In the genomic region with DNA sequence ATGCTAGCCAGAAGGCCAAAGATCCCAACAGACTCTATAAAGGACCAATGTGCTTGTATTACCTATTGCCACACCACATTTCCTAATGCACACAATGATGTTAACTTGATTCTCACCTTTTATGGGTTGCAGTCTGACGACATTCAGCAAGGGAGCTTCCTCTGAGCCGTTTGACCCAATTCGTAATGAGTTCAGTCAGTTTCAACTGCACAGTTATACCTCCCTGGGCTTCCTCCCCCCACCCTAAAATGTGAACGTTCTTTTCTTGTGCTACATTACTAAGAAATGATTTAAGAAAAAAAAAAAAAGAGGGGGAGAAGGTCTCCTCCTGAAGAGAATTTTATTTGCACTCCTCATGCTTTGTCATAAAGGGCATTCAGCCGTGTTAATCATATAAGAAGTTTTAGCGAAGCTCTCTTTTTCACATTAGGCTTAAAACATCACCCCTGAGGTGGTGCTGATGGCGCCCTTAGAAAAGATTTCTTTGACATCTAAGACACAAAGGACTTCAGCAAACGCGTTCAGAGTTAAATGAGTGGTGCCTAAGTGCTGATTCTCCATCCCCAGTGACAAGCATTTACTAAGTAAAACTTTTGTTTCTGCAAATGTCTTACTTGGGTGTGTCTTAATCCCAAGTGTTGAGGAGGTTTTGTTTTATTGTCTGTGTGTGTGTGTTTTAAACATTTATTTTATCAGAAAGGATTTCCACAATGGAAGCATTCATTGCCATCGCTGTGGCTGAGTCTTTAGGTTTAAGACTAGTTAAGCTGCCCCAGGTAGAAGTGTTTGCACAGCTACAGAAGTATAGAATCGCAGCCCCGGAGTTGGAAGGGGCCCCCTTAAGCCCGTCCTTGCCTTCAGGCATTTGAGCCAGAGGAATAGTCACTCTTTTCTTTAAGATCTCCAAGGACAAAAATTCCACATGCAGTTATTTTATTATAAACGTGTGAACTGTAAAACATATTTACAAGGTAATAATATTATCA, we compare ENCODE assay signal across 20 cellular contexts. TPM values are rescaled to one million over a fixed set of nuclear protein-coding genes. Genes with fewer than 3 reads are reported as not detected.
DNase-seq lines count a peak whose midpoint lies in the region; ATAC-seq and TF ChIP-seq lines count a peak whose summit lies in the region.
"Had no signal": no experiment of that assay in that cellular context is flagged by ENCODE, and none has a peak within 500 bp of the region (broad histone marks: within the 10 kb centered on the region; RNA-seq: fewer than 3 reads in every experiment).

No MANE protein-coding gene starts in this region.

- H3K36me3 ChIP-seq in HAP-1 (replicated peaks): no peaks in the 10 kb centered on the region
- H3K36me3 ChIP-seq in hepatocyte (replicated peaks; ENCODE audit: insufficient read depth, low read depth): no peaks in the 10 kb centered on the region
- H3K36me3 ChIP-seq in smooth muscle cell (ENCODE audit: low read depth): no peaks in the 10 kb centered on the region

- H3K9me3 ChIP-seq in HAP-1 (no peaks in the 10 kb centered on the region), hepatocyte (ENCODE audit: low read depth) (no peaks in the 10 kb centered on the region), smooth muscle cell (replicated peaks; ENCODE audit: low read depth) (no peaks in the 10 kb centered on the region)

- H3K4me2 ChIP-seq in hepatocyte: peak overlapping the region; percentile 46
- peak overlapping the region; percentile 44 for H3K4me2 ChIP-seq in smooth muscle cell

- TF ChIP-seq CTCF in NB4 (IDR thresholded peaks at IDR 0.05; ENCODE audit: low read depth, low read length) (no peak), hepatocyte (IDR thresholded peaks at IDR 0.05; ENCODE audit: poor library complexity) (no peak), smooth muscle cell (IDR thresholded peaks at IDR 0.05; ENCODE audit: borderline replicate concordance, insufficient read depth, poor library complexity, severe bottlenecking) (no peak)

- H3K27me3 ChIP-seq in HAP-1 (ENCODE audit: low read depth) (no peaks in the 10 kb centered on the region), hepatocyte (no peaks in the 10 kb centered on the region), smooth muscle cell (ENCODE audit: low read depth) (no peaks in the 10 kb centered on the region)

- H3K4me1 ChIP-seq in HAP-1 (peaks cover 68% of the 10 kb centered on the region), hepatocyte (ENCODE audit: insufficient read depth) (peaks cover 30% of the 10 kb centered on the region), smooth muscle cell (ENCODE audit: low read depth) (peaks cover 32% of the 10 kb centered on the region)

- H3K9ac ChIP-seq in smooth muscle cell (ENCODE audit: low read depth): no peak overlapping the region

- no peak overlapping the region for H2AFZ ChIP-seq in hepatocyte
- H2AFZ ChIP-seq in smooth muscle cell (ENCODE audit: low read depth): no peak overlapping the region

- no peaks in the 10 kb centered on the region for H3K9me2 ChIP-seq in hepatocyte (replicated peaks; ENCODE audit: insufficient read depth)

- no peaks in the 10 kb centered on the region for H3F3A ChIP-seq in smooth muscle cell (ENCODE audit: low read depth)

- TF ChIP-seq POLR2A in NB4 (IDR thresholded peaks at IDR 0.05; ENCODE audit: extremely low read depth, insufficient read length): no peak

- H3K27ac ChIP-seq in hepatocyte: peak overlapping the region; percentile 91
- peak overlapping the region; percentile 85 for H3K27ac ChIP-seq in smooth muscle cell (ENCODE audit: low read depth)

- H3K4me3 ChIP-seq in HAP-1 (no peak overlapping the region), NB4 (ENCODE audit: low read depth, low read length) (no peak overlapping the region), hepatocyte (no peak overlapping the region), smooth muscle cell (no peak overlapping the region)

- H3K79me2 ChIP-seq in hepatocyte: no peaks in the 10 kb centered on the region
- no peaks in the 10 kb centered on the region for H3K79me2 ChIP-seq in smooth muscle cell (ENCODE audit: low read depth)

- in situ Hi-C loops in HAP-1 (cut with MboI; ENCODE audit: low sequenced_read_pairs): no loop called here

- no peak for ATAC-seq in HG03571 (IDR thresholded peaks at IDR 0.05; ENCODE audit: unreplicated experiment)
- ATAC-seq: Panc1 had no signal

- H4K20me1 ChIP-seq in hepatocyte (ENCODE audit: insufficient read depth, poor library complexity, severe bottlenecking) (no peaks in the 10 kb centered on the region), smooth muscle cell (ENCODE audit: low read depth) (no peaks in the 10 kb centered on the region)

- DNase-seq in HAP-1 (ENCODE audit: low spot score in 2 of 2) (peak; percentile 88 to 100), NB4 (ENCODE audit: low read depth) (peak; percentile 24), hepatocyte (ENCODE audit: low spot score) (no peak), smooth muscle cell (lab: John Stamatoyannopoulos, UW; ENCODE audit: unreplicated experiment) (no peak), EL (no peak)
- DNase-seq in activated CD4-positive, CD25-positive, alpha-beta regulatory T cell (lab: John Stamatoyannopoulos, UW): no peak
- DNase-seq: CD4-positive, alpha-beta T cell; COR-L47; DMS 273 treated with DMSO at 0.1 percent for 48 hours; DND-41; H9; IMR-90; NCI-H1436 treated with DMSO at 0.1 percent for 48 hours; NCI-H1930; NCI-H748 treated with DMSO at 0.1 percent for 48 hours had no signal

- 37% methylated on average over 14 of the region's 14 CpGs for WGBS in hepatocyte (ENCODE audit: low lambda C conversion rate, missing lambda C conversion rate)
- 52% methylated on average over 14 of the region's 14 CpGs for WGBS in smooth muscle cell (ENCODE audit: low lambda C conversion rate)

RNA-seq across cellular contexts. Expression of a gene that starts 15.2 kb away (rescaled TPM):
- 860 and 874 TPM in 2 replicates for total RNA-seq in hepatocyte
- polyA plus RNA-seq in hepatocyte: 618 and 789 TPM in 2 replicates
- 120 and 155 TPM in 2 replicates for total RNA-seq in smooth muscle cell
- polyA plus RNA-seq in smooth muscle cell: 161 and 191 TPM in 2 replicates
- total RNA-seq: IMR-90, M059J, NCI-H460 had no signal
- polyA plus RNA-seq: BJ, IMR-90 had no signal

Comparison
In these comparisons a context has a peak if more than half of its experiments do, and no peak if none do; other contexts are left out.
1. DNase-seq: peak in HAP-1 (2 of 2) and NB4 (single experiment); none in hepatocyte (single experiment), smooth muscle cell (single experiment), activated CD4-positive, CD25-positive, alpha-beta regulatory T cell (0 of 4) and EL (single experiment).